In genomic region chr16:89490386-89491237, GRCh38 we compare ENCODE assay signal across 7 cellular contexts. TPM values are rescaled to one million over a fixed set of nuclear protein-coding genes. Genes with fewer than 3 reads are reported as not detected.
DNase-seq lines count a peak whose midpoint lies in the region; ATAC-seq, FAIRE-seq and TF ChIP-seq lines count a peak whose summit lies in the region.

Gene ANKRD11, minus strand, starts transcription at chr16:89490561. Its CDS starts 173,542 bp downstream, at chr16:89317019.

- H3K4me3 ChIP-seq in astrocyte of the cerebellum (ENCODE audit: low read depth, low read length), result peak within 1 kb of the TSS; percentile 91

- no peak for TF ChIP-seq CTCF in astrocyte of the cerebellum (IDR thresholded peaks at IDR 0.05; ENCODE audit: low read depth, low read length, missing control alignments)

- FAIRE-seq in GM18507 (lab: Jason Lieb, UNC), result peak; percentile 99

- in situ Hi-C loops in astrocyte of the cerebellum (cut with HindIII; ENCODE audit: low sequenced_read_pairs), result no loop called here

- peak; percentile 96 for DNase-seq in GM18507 (ENCODE audit: extremely low spot score, insufficient read length, low read depth)
- peak; percentile 62 for DNase-seq in NCI-H2029 treated with DMSO at 0.1 percent for 48 hours (lab: John Stamatoyannopoulos, UW)
- peak; percentile 94 for DNase-seq in T-helper 9 cell
- peak; percentile 99 for DNase-seq in astrocyte of the cerebellum (ENCODE audit: low read depth)
- DNase-seq in hepatic stellate cell (ENCODE audit: low spot score), result peak; percentile 100
- peak; percentile 99 for DNase-seq in renal cortical epithelial cell (ENCODE audit: low read depth)

- ATAC-seq in HG02981 (IDR thresholded peaks at IDR 0.05; ENCODE audit: unreplicated experiment), result peak; percentile 85

RNA-seq across cellular contexts. Expression of gene ANKRD11, which starts in this region (rescaled TPM):
- total RNA-seq in renal cortical epithelial cell, result 32.3 and 96.9 TPM in 2 replicates

Comparison
In these comparisons a context has a peak if more than half of its experiments do, and no peak if none do; other contexts are left out.
1. Peak in every context shown above with its lines: DNase-seq, ATAC-seq and H3K4me3 ChIP-seq.